In the genomic region with DNA sequence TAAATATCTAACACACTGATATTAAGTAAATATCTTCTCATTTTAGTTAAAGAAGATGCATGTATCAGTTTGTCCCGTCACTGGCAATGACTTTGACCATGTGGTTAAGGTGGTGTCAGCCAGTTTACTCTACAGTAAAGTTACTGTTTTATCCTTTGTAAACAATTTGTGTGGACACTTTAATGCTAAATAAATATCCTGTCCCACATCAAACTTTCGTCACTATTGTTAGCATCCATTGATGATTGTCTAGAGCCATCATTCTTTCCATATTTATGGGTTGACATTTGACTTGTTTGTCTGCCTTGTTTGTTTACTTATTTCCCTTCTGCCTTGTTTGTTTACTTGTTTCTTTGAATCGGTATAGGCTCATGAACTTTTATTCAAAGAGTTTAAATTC, we compare ENCODE assay signal across 1 cellular context.
TF ChIP-seq lines count a peak whose summit lies in the region.

No MANE protein-coding gene starts in this region.

TF ChIP-seq in HepG2, 621 proteins besides CTCF, POLR2A, EP300 and RAD21 (continued from another document and continues in another):
- TF ChIP-seq ZBTB44 (CRISPR knock-in tag; IDR thresholded peaks at IDR 0.05) = no peak
- no peak for TF ChIP-seq BORCS8-MEF2B (CRISPR knock-in tag; IDR thresholded peaks at IDR 0.05)
- no peak for TF ChIP-seq ZNF766 (CRISPR knock-in tag; IDR thresholded peaks at IDR 0.05; ENCODE audit: borderline replicate concordance)
- TF ChIP-seq EHMT2 (IDR thresholded peaks at IDR 0.05; ENCODE audit: borderline replicate concordance, low read depth, low read length) = no peak
- no peak for TF ChIP-seq SP140L (CRISPR knock-in tag; IDR thresholded peaks at IDR 0.05; ENCODE audit: borderline replicate concordance)
- TF ChIP-seq, protein P1, sequence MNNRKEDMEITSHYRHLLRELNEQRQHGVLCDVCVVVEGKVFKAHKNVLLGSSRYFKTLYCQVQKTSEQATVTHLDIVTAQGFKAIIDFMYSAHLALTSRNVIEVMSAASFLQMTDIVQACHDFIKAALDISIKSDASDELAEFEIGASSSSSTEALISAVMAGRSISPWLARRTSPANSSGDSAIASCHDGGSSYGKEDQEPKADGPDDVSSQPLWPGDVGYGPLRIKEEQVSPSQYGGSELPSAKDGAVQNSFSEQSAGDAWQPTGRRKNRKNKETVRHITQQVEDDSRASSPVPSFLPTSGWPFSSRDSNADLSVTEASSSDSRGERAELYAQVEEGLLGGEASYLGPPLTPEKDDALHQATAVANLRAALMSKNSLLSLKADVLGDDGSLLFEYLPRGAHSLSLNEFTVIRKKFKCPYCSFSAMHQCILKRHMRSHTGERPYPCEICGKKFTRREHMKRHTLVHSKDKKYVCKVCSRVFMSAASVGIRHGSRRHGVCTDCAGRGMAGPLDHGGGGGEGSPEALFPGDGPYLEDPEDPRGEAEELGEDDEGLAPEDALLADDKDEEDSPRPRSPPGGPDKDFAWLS (CRISPR knock-in tag; IDR thresholded peaks at IDR 0.05; ENCODE audit: borderline replicate concordance) = no peak
- TF ChIP-seq ZFX (CRISPR knock-in tag; IDR thresholded peaks at IDR 0.05; ENCODE audit: low read depth) = no peak
- no peak for TF ChIP-seq NRL (CRISPR knock-in tag; IDR thresholded peaks at IDR 0.05; ENCODE audit: borderline replicate concordance)
- TF ChIP-seq, protein P2, sequence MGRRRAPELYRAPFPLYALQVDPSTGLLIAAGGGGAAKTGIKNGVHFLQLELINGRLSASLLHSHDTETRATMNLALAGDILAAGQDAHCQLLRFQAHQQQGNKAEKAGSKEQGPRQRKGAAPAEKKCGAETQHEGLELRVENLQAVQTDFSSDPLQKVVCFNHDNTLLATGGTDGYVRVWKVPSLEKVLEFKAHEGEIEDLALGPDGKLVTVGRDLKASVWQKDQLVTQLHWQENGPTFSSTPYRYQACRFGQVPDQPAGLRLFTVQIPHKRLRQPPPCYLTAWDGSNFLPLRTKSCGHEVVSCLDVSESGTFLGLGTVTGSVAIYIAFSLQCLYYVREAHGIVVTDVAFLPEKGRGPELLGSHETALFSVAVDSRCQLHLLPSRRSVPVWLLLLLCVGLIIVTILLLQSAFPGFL (CRISPR knock-in tag; IDR thresholded peaks at IDR 0.05) = no peak
- TF ChIP-seq STAT5B (CRISPR knock-in tag; IDR thresholded peaks at IDR 0.05) = no peak
- no peak for TF ChIP-seq KLF15 (CRISPR knock-in tag; IDR thresholded peaks at IDR 0.05; ENCODE audit: borderline replicate concordance)
- TF ChIP-seq ATF2 (CRISPR knock-in tag; IDR thresholded peaks at IDR 0.05) = no peak; the same call in 1 of the 2 replicates
- TF ChIP-seq, protein P3, sequence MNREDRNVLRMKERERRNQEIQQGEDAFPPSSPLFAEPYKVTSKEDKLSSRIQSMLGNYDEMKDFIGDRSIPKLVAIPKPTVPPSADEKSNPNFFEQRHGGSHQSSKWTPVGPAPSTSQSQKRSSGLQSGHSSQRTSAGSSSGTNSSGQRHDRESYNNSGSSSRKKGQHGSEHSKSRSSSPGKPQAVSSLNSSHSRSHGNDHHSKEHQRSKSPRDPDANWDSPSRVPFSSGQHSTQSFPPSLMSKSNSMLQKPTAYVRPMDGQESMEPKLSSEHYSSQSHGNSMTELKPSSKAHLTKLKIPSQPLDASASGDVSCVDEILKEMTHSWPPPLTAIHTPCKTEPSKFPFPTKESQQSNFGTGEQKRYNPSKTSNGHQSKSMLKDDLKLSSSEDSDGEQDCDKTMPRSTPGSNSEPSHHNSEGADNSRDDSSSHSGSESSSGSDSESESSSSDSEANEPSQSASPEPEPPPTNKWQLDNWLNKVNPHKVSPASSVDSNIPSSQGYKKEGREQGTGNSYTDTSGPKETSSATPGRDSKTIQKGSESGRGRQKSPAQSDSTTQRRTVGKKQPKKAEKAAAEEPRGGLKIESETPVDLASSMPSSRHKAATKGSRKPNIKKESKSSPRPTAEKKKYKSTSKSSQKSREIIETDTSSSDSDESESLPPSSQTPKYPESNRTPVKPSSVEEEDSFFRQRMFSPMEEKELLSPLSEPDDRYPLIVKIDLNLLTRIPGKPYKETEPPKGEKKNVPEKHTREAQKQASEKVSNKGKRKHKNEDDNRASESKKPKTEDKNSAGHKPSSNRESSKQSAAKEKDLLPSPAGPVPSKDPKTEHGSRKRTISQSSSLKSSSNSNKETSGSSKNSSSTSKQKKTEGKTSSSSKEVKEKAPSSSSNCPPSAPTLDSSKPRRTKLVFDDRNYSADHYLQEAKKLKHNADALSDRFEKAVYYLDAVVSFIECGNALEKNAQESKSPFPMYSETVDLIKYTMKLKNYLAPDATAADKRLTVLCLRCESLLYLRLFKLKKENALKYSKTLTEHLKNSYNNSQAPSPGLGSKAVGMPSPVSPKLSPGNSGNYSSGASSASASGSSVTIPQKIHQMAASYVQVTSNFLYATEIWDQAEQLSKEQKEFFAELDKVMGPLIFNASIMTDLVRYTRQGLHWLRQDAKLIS (CRISPR knock-in tag; IDR thresholded peaks at IDR 0.05) = no peak
- TF ChIP-seq ELK4 (CRISPR knock-in tag; IDR thresholded peaks at IDR 0.05; ENCODE audit: borderline replicate concordance) = no peak
- no peak for TF ChIP-seq PAWR (CRISPR knock-in tag; IDR thresholded peaks at IDR 0.05; ENCODE audit: borderline replicate concordance)
- TF ChIP-seq CEBPG (CRISPR knock-in tag; IDR thresholded peaks at IDR 0.05) = peak; percentile 42
- peak; percentile 43; the same call in 1 of the 2 replicates for TF ChIP-seq IRF2 (CRISPR knock-in tag; IDR thresholded peaks at IDR 0.05)
- TF ChIP-seq GABPA (IDR thresholded peaks at IDR 0.05; ENCODE audit: low read depth, low read length) = no peak
- 0 out of 2 replicates have a peak, but pooled peaks have one; percentile 15 for TF ChIP-seq GABPA (CRISPR knock-in tag; IDR thresholded peaks at IDR 0.05; ENCODE audit: low read depth)
- no peak for TF ChIP-seq ZNF660 (CRISPR knock-in tag; IDR thresholded peaks at IDR 0.05; ENCODE audit: borderline replicate concordance, low read depth)
- TF ChIP-seq TBP (CRISPR knock-in tag; IDR thresholded peaks at IDR 0.05) = no peak
- no peak for TF ChIP-seq DR1 (CRISPR knock-in tag; IDR thresholded peaks at IDR 0.05)
- TF ChIP-seq SATB2 (CRISPR knock-in tag; IDR thresholded peaks at IDR 0.05) = no peak
- no peak for TF ChIP-seq SIN3A (IDR thresholded peaks at IDR 0.05; ENCODE audit: borderline replicate concordance, low read depth, low read length)
- TF ChIP-seq ZFP41 (CRISPR knock-in tag; IDR thresholded peaks at IDR 0.05; ENCODE audit: borderline replicate concordance) = no peak
- TF ChIP-seq ZSCAN21 (CRISPR knock-in tag; IDR thresholded peaks at IDR 0.05; ENCODE audit: borderline replicate concordance) = no peak
- no peak for TF ChIP-seq PHF20 (CRISPR knock-in tag; IDR thresholded peaks at IDR 0.05)
- TF ChIP-seq TRAFD1 (CRISPR knock-in tag; IDR thresholded peaks at IDR 0.05; ENCODE audit: borderline replicate concordance) = no peak
- TF ChIP-seq, protein P4, sequence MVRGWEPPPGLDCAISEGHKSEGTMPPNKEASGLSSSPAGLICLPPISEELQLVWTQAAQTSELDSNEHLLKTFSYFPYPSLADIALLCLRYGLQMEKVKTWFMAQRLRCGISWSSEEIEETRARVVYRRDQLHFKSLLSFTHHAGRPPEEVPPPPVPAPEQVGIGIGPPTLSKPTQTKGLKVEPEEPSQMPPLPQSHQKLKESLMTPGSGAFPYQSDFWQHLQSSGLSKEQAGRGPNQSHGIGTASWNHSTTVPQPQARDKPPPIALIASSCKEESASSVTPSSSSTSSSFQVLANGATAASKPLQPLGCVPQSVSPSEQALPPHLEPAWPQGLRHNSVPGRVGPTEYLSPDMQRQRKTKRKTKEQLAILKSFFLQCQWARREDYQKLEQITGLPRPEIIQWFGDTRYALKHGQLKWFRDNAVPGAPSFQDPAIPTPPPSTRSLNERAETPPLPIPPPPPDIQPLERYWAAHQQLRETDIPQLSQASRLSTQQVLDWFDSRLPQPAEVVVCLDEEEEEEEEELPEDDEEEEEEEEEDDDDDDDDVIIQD (CRISPR knock-in tag; IDR thresholded peaks at IDR 0.05; ENCODE audit: low read depth) = no peak
- TF ChIP-seq ARNT (IDR thresholded peaks at IDR 0.05) = no peak
- no peak for TF ChIP-seq ZNF747 (CRISPR knock-in tag; IDR thresholded peaks at IDR 0.05; ENCODE audit: borderline replicate concordance)
- TF ChIP-seq AKNA (CRISPR knock-in tag; IDR thresholded peaks at IDR 0.05; ENCODE audit: borderline replicate concordance) = no peak
